ENCODE assay signal across 25 cellular contexts in genomic region chr7:24301703-24302102, GRCh38. TPM values are rescaled to one million over a fixed set of nuclear protein-coding genes. Genes with fewer than 3 reads are reported as not detected.
"Had no signal": no experiment of that assay in that cellular context is flagged by ENCODE, and none has a peak within 500 bp of the region (broad histone marks: within the 10 kb centered on the region; RNA-seq: fewer than 3 reads in every experiment).

No MANE protein-coding gene starts in this region.

- H3K4me1 Mint-ChIP-seq: activated naive CD8-positive, alpha-beta T cell treated with anti-CD3 and anti-CD28 coated beads for 36 hours; neural progenitor cell had no signal

- H3K4me1 ChIP-seq: left lung, neural progenitor cell, testis, uterus had no signal

- ATAC-seq: activated T-cell treated with anti-CD3 and anti-CD28 coated beads, Interleukin-2, amount 50 U/mL, for 4 hours; effector memory CD8-positive, alpha-beta T cell; esophagus mucosa; left lung; naive thymus-derived CD8-positive, alpha-beta T cell; sciatic nerve had no signal

- H3K27ac ChIP-seq: left lung, neural progenitor cell, testis, uterus had no signal

- H3K4me3 ChIP-seq: left lung, lung, neural progenitor cell, testis, uterus had no signal

- DNase-seq: activated CD8-positive, alpha-beta memory T cell treated with anti-CD3 and anti-CD28 coated beads for 24 hours; activated CD8-positive, alpha-beta memory T cell treated with anti-CD3 and anti-CD28 coated beads, Interleukin-2, amount 50 U/mL, for 4 hours; activated naive CD4-positive, alpha-beta T cell treated with Interleukin-2 at 50 U/mL for 16 hours; activated naive CD8-positive, alpha-beta T cell treated with anti-CD3 and anti-CD28 coated beads for 36 hours; activated T-cell treated with anti-CD3 and anti-CD28 coated beads, Interleukin-2, amount 50 U/mL, for 4 hours; central memory CD4-positive, alpha-beta T cell; dermis blood vessel endothelial cell; effector memory CD8-positive, alpha-beta T cell; foreskin melanocyte; kidney glomerular epithelial cell; left lung; naive thymus-derived CD8-positive, alpha-beta T cell; small intestine; stimulated activated CD4-positive, alpha-beta T cell treated with anti-CD3 and anti-CD28 coated beads, Interleukin-15, amount 100 ng/mL, for 24 hours; stimulated activated naive CD4-positive, alpha-beta T cell; testis; trophoblast cell; uterus had no signal

- H3K4me2 ChIP-seq: neural progenitor cell had no signal

- H3K9me3 Mint-ChIP-seq: effector memory CD8-positive, alpha-beta T cell; neural progenitor cell had no signal

- H3K9me3 ChIP-seq: left lung, testis, uterus had no signal

- H3K27me3 ChIP-seq: left lung, neural progenitor cell, testis, uterus had no signal

- H3K4me3 Mint-ChIP-seq: activated naive CD8-positive, alpha-beta T cell treated with anti-CD3 and anti-CD28 coated beads for 36 hours; activated T-cell treated with anti-CD3 and anti-CD28 coated beads, Interleukin-2, amount 50 U/mL, for 4 hours; effector memory CD8-positive, alpha-beta T cell; naive thymus-derived CD8-positive, alpha-beta T cell; neural progenitor cell had no signal

- H3K36me3 Mint-ChIP-seq: neural progenitor cell had no signal

- H3K27ac Mint-ChIP-seq: activated naive CD8-positive, alpha-beta T cell treated with anti-CD3 and anti-CD28 coated beads for 36 hours; effector memory CD8-positive, alpha-beta T cell; naive thymus-derived CD8-positive, alpha-beta T cell; neural progenitor cell had no signal

- H2AFZ ChIP-seq: neural progenitor cell had no signal

- H3K36me3 ChIP-seq: left lung, neural progenitor cell, uterus had no signal

RNA-seq across cellular contexts. Expression of gene NPY, which starts 17.7 kb away (rescaled TPM):
- total RNA-seq: activated naive CD8-positive, alpha-beta T cell treated with anti-CD3 and anti-CD28 coated beads for 36 hours; activated T-cell treated with anti-CD3 and anti-CD28 coated beads, Interleukin-2, amount 50 U/mL, for 4 hours; dermis blood vessel endothelial cell; endothelial cell of umbilical vein; esophagus mucosa; left lung; lung; naive thymus-derived CD8-positive, alpha-beta T cell; posterior vena cava; renal cortical epithelial cell; testis had no signal
